ENCODE assay signal across 8 cellular contexts in the genomic region with DNA sequence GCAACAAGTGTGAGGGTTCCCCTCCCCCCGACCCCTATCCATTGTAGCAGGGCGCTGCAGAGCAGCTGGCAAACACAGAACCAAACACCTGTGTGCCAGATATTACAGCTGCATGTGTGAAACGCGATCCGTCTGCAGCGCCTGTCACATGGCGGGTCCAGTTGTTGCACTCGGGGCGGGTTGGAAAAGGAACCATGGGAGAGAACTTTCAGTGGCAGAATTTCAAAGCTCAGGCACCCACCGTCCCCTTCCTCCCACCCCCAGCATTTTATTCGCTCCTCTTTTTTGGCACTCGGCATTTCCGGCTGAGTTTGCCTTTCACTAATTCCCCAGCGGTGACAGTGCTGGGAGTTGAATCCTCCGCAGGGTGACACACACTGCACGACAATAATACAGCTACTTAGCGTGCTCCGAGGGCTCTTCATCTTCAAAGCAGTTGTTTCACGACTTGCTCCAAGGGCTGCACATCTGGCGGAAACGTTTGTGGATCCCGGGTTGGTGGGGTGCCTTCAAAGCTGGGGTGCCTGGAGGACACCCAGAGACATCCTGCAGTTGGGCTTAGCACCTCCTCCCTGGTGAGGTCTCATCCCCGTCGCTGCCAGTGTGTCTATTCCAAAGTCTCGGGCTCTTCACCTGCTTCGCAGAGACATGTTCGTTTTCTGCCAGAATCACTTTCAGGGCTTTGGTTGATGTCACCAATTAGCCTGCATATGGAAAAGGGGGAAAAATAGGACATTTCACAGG.
DNase-seq lines count a peak whose midpoint lies in the region; ATAC-seq and TF ChIP-seq lines count a peak whose summit lies in the region.

No MANE protein-coding gene starts in this region.

- no peak overlapping the region for H3K27ac ChIP-seq in rectal smooth muscle tissue (ENCODE audit: low read depth, low read length)

- no peaks in the 10 kb centered on the region for H3K4me1 ChIP-seq in rectal smooth muscle tissue (ENCODE audit: control insufficient read depth, insufficient read depth, low read length)

- H3K4me3 ChIP-seq in epithelial cell of proximal tubule (ENCODE audit: low read depth, low read length), result peak overlapping the region; percentile 47
- peak overlapping the region; percentile 44 for H3K4me3 ChIP-seq in rectal smooth muscle tissue (ENCODE audit: low read length)

- DNase-seq in NCI-H510A treated with DMSO at 0.1 percent for 48 hours (lab: John Stamatoyannopoulos, UW) (peak; percentile 64), epithelial cell of proximal tubule (ENCODE audit: low read depth) (no peak), T-helper 1 cell (no peak), occipital lobe (lab: John Stamatoyannopoulos, UW) (no peak)

- peak; percentile 52 for ATAC-seq in GM18867 (IDR thresholded peaks at IDR 0.05; ENCODE audit: unreplicated experiment)
- ATAC-seq in HG03108 (IDR thresholded peaks at IDR 0.05; ENCODE audit: unreplicated experiment), result no peak
- ATAC-seq in GM18519 (IDR thresholded peaks at IDR 0.05; ENCODE audit: low FRiP score, unreplicated experiment), result no peak

- no peak for TF ChIP-seq CTCF in epithelial cell of proximal tubule (conservative IDR thresholded peaks at IDR 0.05; ENCODE audit: low read depth, low read length)

- H3K9ac ChIP-seq in rectal smooth muscle tissue (ENCODE audit: low read length), result no peak overlapping the region

- H3K36me3 ChIP-seq in rectal smooth muscle tissue (ENCODE audit: control insufficient read depth, insufficient read depth, low read length), result no peaks in the 10 kb centered on the region

- H3K27me3 ChIP-seq in rectal smooth muscle tissue (ENCODE audit: control insufficient read depth, insufficient read depth, low read length), result no peaks in the 10 kb centered on the region
